Comparison of ENCODE assay signal across 2 cellular contexts in genomic region chr6:16130932-16131387, GRCh38.
TF ChIP-seq lines count a peak whose summit lies in the region.

No MANE protein-coding gene starts in this region.

TF ChIP-seq in SK-N-SH treated with all-trans-retinoic acid at 6 μM for 48 hours, 23 proteins besides CTCF, POLR2A, EP300 and RAD21 (continued from another document):
- TF ChIP-seq ZNF70 (CRISPR knock-in tag; IDR thresholded peaks at IDR 0.05) (no peak), ZFP3 (CRISPR knock-in tag; IDR thresholded peaks at IDR 0.05) (no peak), PATZ1 (CRISPR knock-in tag; IDR thresholded peaks at IDR 0.05; ENCODE audit: borderline replicate concordance) (no peak), ZNF8 (CRISPR knock-in tag; IDR thresholded peaks at IDR 0.05) (no peak), PPARA (CRISPR knock-in tag; IDR thresholded peaks at IDR 0.05; ENCODE audit: borderline replicate concordance) (no peak), GLIS3 (CRISPR knock-in tag; IDR thresholded peaks at IDR 0.05) (no peak), CREB5 (CRISPR knock-in tag; IDR thresholded peaks at IDR 0.05; ENCODE audit: low read depth) (no peak), ARNTL (CRISPR knock-in tag; IDR thresholded peaks at IDR 0.05; ENCODE audit: borderline replicate concordance, low read depth) (no peak), OSR1 (CRISPR knock-in tag; IDR thresholded peaks at IDR 0.05) (no peak)
TF ChIP-seq in SK-N-SH treated with all-trans-retinoic acid at 6 μM for 48 hours: peak in this region for 0.

TF ChIP-seq in HepG2, 621 proteins besides CTCF, POLR2A, EP300 and RAD21 (continued from another document and continues in another):
- TF ChIP-seq, protein P1, sequence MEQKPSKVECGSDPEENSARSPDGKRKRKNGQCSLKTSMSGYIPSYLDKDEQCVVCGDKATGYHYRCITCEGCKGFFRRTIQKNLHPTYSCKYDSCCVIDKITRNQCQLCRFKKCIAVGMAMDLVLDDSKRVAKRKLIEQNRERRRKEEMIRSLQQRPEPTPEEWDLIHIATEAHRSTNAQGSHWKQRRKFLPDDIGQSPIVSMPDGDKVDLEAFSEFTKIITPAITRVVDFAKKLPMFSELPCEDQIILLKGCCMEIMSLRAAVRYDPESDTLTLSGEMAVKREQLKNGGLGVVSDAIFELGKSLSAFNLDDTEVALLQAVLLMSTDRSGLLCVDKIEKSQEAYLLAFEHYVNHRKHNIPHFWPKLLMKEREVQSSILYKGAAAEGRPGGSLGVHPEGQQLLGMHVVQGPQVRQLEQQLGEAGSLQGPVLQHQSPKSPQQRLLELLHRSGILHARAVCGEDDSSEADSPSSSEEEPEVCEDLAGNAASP (CRISPR knock-in tag; IDR thresholded peaks at IDR 0.05; ENCODE audit: borderline replicate concordance), result no peak
- TF ChIP-seq SIX1 (CRISPR knock-in tag; IDR thresholded peaks at IDR 0.05; ENCODE audit: borderline replicate concordance) (peak; percentile 95), PAX8 (CRISPR knock-in tag; IDR thresholded peaks at IDR 0.05; ENCODE audit: borderline replicate concordance) (no peak), ETV5 (CRISPR knock-in tag; IDR thresholded peaks at IDR 0.05; ENCODE audit: borderline replicate concordance) (peak; percentile 22; the same call in 1 of the 2 replicates), HOXA9 (CRISPR knock-in tag; IDR thresholded peaks at IDR 0.05; ENCODE audit: borderline replicate concordance) (no peak), ZNF891 (CRISPR knock-in tag; IDR thresholded peaks at IDR 0.05) (no peak), ZBTB46 (CRISPR knock-in tag; IDR thresholded peaks at IDR 0.05; ENCODE audit: borderline replicate concordance) (no peak), MIXL1 (CRISPR knock-in tag; IDR thresholded peaks at IDR 0.05) (0 out of 2 replicates have a peak, but pooled peaks have one; percentile 53), BCL6 (CRISPR knock-in tag; IDR thresholded peaks at IDR 0.05) (0 out of 2 replicates have a peak, but pooled peaks have one; percentile 37), DMAP1 (CRISPR knock-in tag; IDR thresholded peaks at IDR 0.05) (no peak), ZNF441 (CRISPR knock-in tag; IDR thresholded peaks at IDR 0.05; ENCODE audit: borderline replicate concordance) (no peak), MNT (IDR thresholded peaks at IDR 0.05) (no peak), ZNF839 (CRISPR knock-in tag; IDR thresholded peaks at IDR 0.05; ENCODE audit: borderline replicate concordance) (no peak), DPF2 (CRISPR knock-in tag; IDR thresholded peaks at IDR 0.05; ENCODE audit: borderline replicate concordance, low read depth) (no peak), SAP130 (CRISPR knock-in tag; IDR thresholded peaks at IDR 0.05; ENCODE audit: low read depth) (peak; percentile 65), RNF2 (conservative IDR thresholded peaks at IDR 0.05; ENCODE audit: low read depth) (no peak), SNAPC4 (CRISPR knock-in tag; IDR thresholded peaks at IDR 0.05) (no peak), HMG20A (CRISPR knock-in tag; IDR thresholded peaks at IDR 0.05; ENCODE audit: borderline replicate concordance) (no peak), NR1H2 (CRISPR knock-in tag; IDR thresholded peaks at IDR 0.05; ENCODE audit: borderline replicate concordance, low read depth) (peak; percentile 99), ZNF362 (CRISPR knock-in tag; IDR thresholded peaks at IDR 0.05; ENCODE audit: borderline replicate concordance) (peak; percentile 63), MATR3 (CRISPR knock-in tag; IDR thresholded peaks at IDR 0.05) (no peak), YY1 (IDR thresholded peaks at IDR 0.05; ENCODE audit: insufficient read depth, insufficient replicate concordance, low read depth, low read length) (no peak), ZNF614 (CRISPR knock-in tag; IDR thresholded peaks at IDR 0.05; ENCODE audit: borderline replicate concordance) (0 out of 2 replicates have a peak, but pooled peaks have one; percentile 30), GATAD2A (CRISPR knock-in tag; IDR thresholded peaks at IDR 0.05) (peak; percentile 27; the same call in 1 of the 2 replicates), ELF1 (CRISPR knock-in tag; IDR thresholded peaks at IDR 0.05) (peak; percentile 54; the same call in 1 of the 2 replicates), TSC22D2 (CRISPR knock-in tag; IDR thresholded peaks at IDR 0.05; ENCODE audit: borderline replicate concordance) (no peak), SRSF9 (IDR thresholded peaks at IDR 0.05; ENCODE audit: borderline replicate concordance, insufficient read depth, low read depth, low read length, poor library complexity, severe bottlenecking) (no peak), ZNF777 (CRISPR knock-in tag; IDR thresholded peaks at IDR 0.05) (no peak), EEA1 (CRISPR knock-in tag; IDR thresholded peaks at IDR 0.05; ENCODE audit: borderline replicate concordance) (no peak), NCOA1 (CRISPR knock-in tag; IDR thresholded peaks at IDR 0.05) (no peak), THAP11 (CRISPR knock-in tag; IDR thresholded peaks at IDR 0.05) (no peak), ZFP1 (CRISPR knock-in tag; IDR thresholded peaks at IDR 0.05) (no peak), THAP8 (CRISPR knock-in tag; IDR thresholded peaks at IDR 0.05; ENCODE audit: borderline replicate concordance) (no peak), KLF6 (CRISPR knock-in tag; IDR thresholded peaks at IDR 0.05) (no peak)
- TF ChIP-seq, protein P2, sequence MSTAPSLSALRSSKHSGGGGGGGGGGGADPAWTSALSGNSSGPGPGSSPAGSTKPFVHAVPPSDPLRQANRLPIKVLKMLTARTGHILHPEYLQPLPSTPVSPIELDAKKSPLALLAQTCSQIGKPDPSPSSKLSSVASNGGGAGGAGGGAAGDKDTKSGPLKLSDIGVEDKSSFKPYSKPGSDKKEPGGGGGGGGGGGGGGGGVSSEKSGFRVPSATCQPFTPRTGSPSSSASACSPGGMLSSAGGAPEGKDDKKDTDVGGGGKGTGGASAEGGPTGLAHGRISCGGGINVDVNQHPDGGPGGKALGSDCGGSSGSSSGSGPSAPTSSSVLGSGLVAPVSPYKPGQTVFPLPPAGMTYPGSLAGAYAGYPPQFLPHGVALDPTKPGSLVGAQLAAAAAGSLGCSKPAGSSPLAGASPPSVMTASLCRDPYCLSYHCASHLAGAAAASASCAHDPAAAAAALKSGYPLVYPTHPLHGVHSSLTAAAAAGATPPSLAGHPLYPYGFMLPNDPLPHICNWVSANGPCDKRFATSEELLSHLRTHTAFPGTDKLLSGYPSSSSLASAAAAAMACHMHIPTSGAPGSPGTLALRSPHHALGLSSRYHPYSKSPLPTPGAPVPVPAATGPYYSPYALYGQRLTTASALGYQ (CRISPR knock-in tag; IDR thresholded peaks at IDR 0.05), result no peak
- TF ChIP-seq, protein P3, sequence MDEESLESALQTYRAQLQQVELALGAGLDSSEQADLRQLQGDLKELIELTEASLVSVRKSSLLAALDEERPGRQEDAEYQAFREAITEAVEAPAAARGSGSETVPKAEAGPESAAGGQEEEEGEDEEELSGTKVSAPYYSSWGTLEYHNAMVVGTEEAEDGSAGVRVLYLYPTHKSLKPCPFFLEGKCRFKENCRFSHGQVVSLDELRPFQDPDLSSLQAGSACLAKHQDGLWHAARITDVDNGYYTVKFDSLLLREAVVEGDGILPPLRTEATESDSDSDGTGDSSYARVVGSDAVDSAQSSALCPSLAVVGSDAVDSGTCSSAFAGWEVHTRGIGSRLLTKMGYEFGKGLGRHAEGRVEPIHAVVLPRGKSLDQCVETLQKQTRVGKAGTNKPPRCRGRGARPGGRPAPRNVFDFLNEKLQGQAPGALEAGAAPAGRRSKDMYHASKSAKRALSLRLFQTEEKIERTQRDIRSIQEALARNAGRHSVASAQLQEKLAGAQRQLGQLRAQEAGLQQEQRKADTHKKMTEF (CRISPR knock-in tag; IDR thresholded peaks at IDR 0.05), result peak; percentile 30; the same call in 1 of the 2 replicates
- TF ChIP-seq, protein P4, sequence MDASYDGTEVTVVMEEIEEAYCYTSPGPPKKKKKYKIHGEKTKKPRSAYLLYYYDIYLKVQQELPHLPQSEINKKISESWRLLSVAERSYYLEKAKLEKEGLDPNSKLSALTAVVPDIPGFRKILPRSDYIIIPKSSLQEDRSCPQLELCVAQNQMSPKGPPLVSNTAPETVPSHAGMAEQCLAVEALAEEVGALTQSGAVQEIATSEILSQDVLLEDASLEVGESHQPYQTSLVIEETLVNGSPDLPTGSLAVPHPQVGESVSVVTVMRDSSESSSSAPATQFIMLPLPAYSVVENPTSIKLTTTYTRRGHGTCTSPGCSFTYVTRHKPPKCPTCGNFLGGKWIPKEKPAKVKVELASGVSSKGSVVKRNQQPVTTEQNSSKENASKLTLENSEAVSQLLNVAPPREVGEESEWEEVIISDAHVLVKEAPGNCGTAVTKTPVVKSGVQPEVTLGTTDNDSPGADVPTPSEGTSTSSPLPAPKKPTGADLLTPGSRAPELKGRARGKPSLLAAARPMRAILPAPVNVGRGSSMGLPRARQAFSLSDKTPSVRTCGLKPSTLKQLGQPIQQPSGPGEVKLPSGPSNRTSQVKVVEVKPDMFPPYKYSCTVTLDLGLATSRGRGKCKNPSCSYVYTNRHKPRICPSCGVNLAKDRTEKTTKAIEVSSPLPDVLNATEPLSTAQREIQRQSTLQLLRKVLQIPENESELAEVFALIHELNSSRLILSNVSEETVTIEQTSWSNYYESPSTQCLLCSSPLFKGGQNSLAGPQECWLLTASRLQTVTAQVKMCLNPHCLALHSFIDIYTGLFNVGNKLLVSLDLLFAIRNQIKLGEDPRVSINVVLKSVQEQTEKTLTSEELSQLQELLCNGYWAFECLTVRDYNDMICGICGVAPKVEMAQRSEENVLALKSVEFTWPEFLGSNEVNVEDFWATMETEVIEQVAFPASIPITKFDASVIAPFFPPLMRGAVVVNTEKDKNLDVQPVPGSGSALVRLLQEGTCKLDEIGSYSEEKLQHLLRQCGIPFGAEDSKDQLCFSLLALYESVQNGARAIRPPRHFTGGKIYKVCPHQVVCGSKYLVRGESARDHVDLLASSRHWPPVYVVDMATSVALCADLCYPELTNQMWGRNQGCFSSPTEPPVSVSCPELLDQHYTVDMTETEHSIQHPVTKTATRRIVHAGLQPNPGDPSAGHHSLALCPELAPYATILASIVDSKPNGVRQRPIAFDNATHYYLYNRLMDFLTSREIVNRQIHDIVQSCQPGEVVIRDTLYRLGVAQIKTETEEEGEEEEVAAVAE (CRISPR knock-in tag; IDR thresholded peaks at IDR 0.05; ENCODE audit: borderline replicate concordance), result no peak
